6 cellular contexts compared by ENCODE assay signal in genomic region chr11:107579169-107579568, GRCh38. TPM values are rescaled to one million over a fixed set of nuclear protein-coding genes. Genes with fewer than 3 reads are reported as not detected.
"Had no signal": no experiment of that assay in that cellular context is flagged by ENCODE, and none has a peak within 500 bp of the region (broad histone marks: within the 10 kb centered on the region; RNA-seq: fewer than 3 reads in every experiment).

No MANE protein-coding gene starts in this region.

RNA-seq across cellular contexts. Expression of gene ELMOD1, which starts 11.8 kb away (rescaled TPM):
- total RNA-seq: OCI-LY7, PC-3, PC-9, Peyer's patch, T-cell had no signal
- polyA plus RNA-seq: SK-N-SH had no signal
